In genomic region chr5:32312194-32312681, GRCh38 we compare ENCODE assay signal across 8 cellular contexts. TPM values are rescaled to one million over a fixed set of nuclear protein-coding genes. Genes with fewer than 3 reads are reported as not detected.
DNase-seq lines count a peak whose midpoint lies in the region; ATAC-seq, FAIRE-seq and TF ChIP-seq lines count a peak whose summit lies in the region.

No MANE protein-coding gene starts in this region.

- peaks cover 48% of the 10 kb centered on the region for H3K79me2 ChIP-seq in SK-N-SH (ENCODE audit: insufficient read depth)
- H3K79me2 ChIP-seq in astrocyte (ENCODE audit: insufficient read depth, low read length): peaks cover 52% of the 10 kb centered on the region

- CTCF ChIA-PET in Calu3 (lab: Charles Lee): interaction anchor here (0.6 to 1.0 kb wide), 3 partner anchors 9 to 64 kb away, joined by 3 read pairs; no protein-coding TSS in a partner anchor
- CTCF ChIA-PET in SK-N-SH (lab: Yijun Ruan, JAX): no interaction called here

- H3K9ac ChIP-seq in SK-N-SH (peak overlapping the region; percentile 76), astrocyte (ENCODE audit: low read length) (peak overlapping the region; percentile 90)

- peak; percentile 63 for DNase-seq in Calu3
- peak; percentile 57 for DNase-seq in HT1080 (ENCODE audit: low read depth)
- DNase-seq in SK-N-SH: peak; percentile 71
- DNase-seq in astrocyte (ENCODE audit: low read depth): peak; percentile 59
- peak; percentile 73 for DNase-seq in hepatic stellate cell (ENCODE audit: low spot score)
- DNase-seq in retinal pigment epithelial cell (ENCODE audit: low read depth): no peak
- no peak for DNase-seq in cerebellar nuclear complex (lab: John Stamatoyannopoulos, UW)

- H3K27me3 Mint-ChIP-seq in Calu3 (ENCODE audit: unreplicated experiment) (no peaks in the 10 kb centered on the region), astrocyte (ENCODE audit: low read depth, unreplicated experiment) (no peaks in the 10 kb centered on the region)

- H3K36me3 ChIP-seq in SK-N-SH (replicated peaks in 1 of 2; ENCODE audit: control insufficient read depth in 1 of 2, insufficient read depth in 2 of 2, low read length in 1 of 2) (no peaks in the 10 kb centered on the region), astrocyte (ENCODE audit: insufficient read depth, low read length) (no peaks in the 10 kb centered on the region)

- peaks cover 9% of the 10 kb centered on the region in 2 experiments; a peak in 3 of 4 replicates for H3K4me1 ChIP-seq in SK-N-SH (ENCODE audit: control insufficient read depth in 1 of 2, insufficient read depth in 2 of 2, low read depth in 1 of 2, low read length in 1 of 2)
- H3K4me1 ChIP-seq in astrocyte (ENCODE audit: insufficient read depth, low read length): peaks cover 10% of the 10 kb centered on the region

- no peaks in the 10 kb centered on the region; the same call in 1 of the 2 replicates for H4K20me1 ChIP-seq in SK-N-SH (ENCODE audit: insufficient read depth)
- peaks cover 31% of the 10 kb centered on the region for H4K20me1 ChIP-seq in astrocyte (ENCODE audit: insufficient read depth, low read length)

- H3K9me3 Mint-ChIP-seq in Calu3 (ENCODE audit: low read depth, unreplicated experiment): no peaks in the 10 kb centered on the region
- no peaks in the 10 kb centered on the region for H3K9me3 Mint-ChIP-seq in astrocyte (ENCODE audit: unreplicated experiment)

- H3K9me2 ChIP-seq in SK-N-SH: no peaks in the 10 kb centered on the region

- H3K9me3 ChIP-seq in SK-N-SH: no peaks in the 10 kb centered on the region
- no peaks in the 10 kb centered on the region for H3K9me3 ChIP-seq in astrocyte (ENCODE audit: insufficient read depth, low read depth, low read length)

- H3K4me3 ChIP-seq in SK-N-SH (ENCODE audit: low read depth in 2 of 2, low read length in 1 of 2) (peak overlapping the region; percentile 72 to 79), astrocyte (ENCODE audit: insufficient read depth, low read depth, low read length) (peak overlapping the region; percentile 71), retinal pigment epithelial cell (ENCODE audit: low read length) (peak overlapping the region; percentile 79)

- peak; percentile 22 for ATAC-seq in GM21381 (IDR thresholded peaks at IDR 0.05; ENCODE audit: unreplicated experiment)

- no TSS peak for BruUV-seq in Calu3 (replicated peaks; lab: Mats Ljungman, UMichigan)

- TF ChIP-seq CTCF in Calu3 (IDR thresholded peaks at IDR 0.05; ENCODE audit: unreplicated experiment) (no peak), SK-N-SH (IDR thresholded peaks at IDR 0.05) (no peak), astrocyte (IDR thresholded peaks at IDR 0.05; ENCODE audit: insufficient read depth, low read depth, low read length) (no peak), retinal pigment epithelial cell (conservative IDR thresholded peaks at IDR 0.05; ENCODE audit: low read depth, low read length) (no peak)

- H3K4me3 Mint-ChIP-seq in Calu3 (ENCODE audit: low read depth, unreplicated experiment): peak overlapping the region; percentile 85
- peak overlapping the region; percentile 90 for H3K4me3 Mint-ChIP-seq in astrocyte (ENCODE audit: unreplicated experiment)

- intact Hi-C loops in Calu3 (cut with micrococcal nuclease; ENCODE audit: unreplicated experiment): no loop called here

- WGBS in SK-N-SH (ENCODE audit: low lambda C conversion rate): 4% methylated on average over 11 of the region's 46 CpGs

- no peak for TF ChIP-seq RAD21 in SK-N-SH (IDR thresholded peaks at IDR 0.05; ENCODE audit: low read length)

- H3K27ac Mint-ChIP-seq in Calu3 (ENCODE audit: unreplicated experiment) (peak overlapping the region; percentile 92), astrocyte (ENCODE audit: unreplicated experiment) (peak overlapping the region; percentile 56)

- peak overlapping the region; percentile 70 to 82 for H3K27ac ChIP-seq in SK-N-SH (ENCODE audit: low read depth in 2 of 2, low read length in 1 of 2)
- H3K27ac ChIP-seq in astrocyte (ENCODE audit: low read depth, low read length): peak overlapping the region; percentile 73

- no peak for TF ChIP-seq EP300 in SK-N-SH (IDR thresholded peaks at IDR 0.05; ENCODE audit: borderline replicate concordance in 1 of 2, low read depth in 1 of 2, low read length in 1 of 2)

- H3K27me3 ChIP-seq in SK-N-SH (ENCODE audit: insufficient read depth) (no peaks in the 10 kb centered on the region), astrocyte (ENCODE audit: insufficient read depth, low read length) (no peaks in the 10 kb centered on the region)

- H3K4me2 ChIP-seq in SK-N-SH (peak overlapping the region; percentile 88), astrocyte (ENCODE audit: low read length) (peak overlapping the region; percentile 94)

- peaks cover 9% of the 10 kb centered on the region for H3F3A ChIP-seq in SK-N-SH (replicated peaks; ENCODE audit: insufficient read depth)

- POLR2A ChIA-PET in SK-N-SH (lab: Yijun Ruan, JAX): no interaction called here

- H3K4me1 Mint-ChIP-seq in Calu3 (ENCODE audit: low read depth, unreplicated experiment) (peaks cover 46% of the 10 kb centered on the region), astrocyte (ENCODE audit: low read depth, unreplicated experiment) (peaks cover 2% of the 10 kb centered on the region)

- peak overlapping the region; percentile 83; the same call in 1 of the 2 replicates for H2AFZ ChIP-seq in SK-N-SH (ENCODE audit: low read depth)
- H2AFZ ChIP-seq in astrocyte (ENCODE audit: low read depth, low read length): peak overlapping the region; percentile 76

- FAIRE-seq in astrocyte (lab: Jason Lieb, UNC): no peak

- H3K36me3 Mint-ChIP-seq in Calu3 (ENCODE audit: insufficient read depth, unreplicated experiment) (peaks cover 49% of the 10 kb centered on the region), astrocyte (ENCODE audit: low read depth, unreplicated experiment) (no peaks in the 10 kb centered on the region)

TF ChIP-seq in SK-N-SH, 30 proteins besides CTCF, POLR2A, EP300 and RAD21:
- TF ChIP-seq, protein P1, sequence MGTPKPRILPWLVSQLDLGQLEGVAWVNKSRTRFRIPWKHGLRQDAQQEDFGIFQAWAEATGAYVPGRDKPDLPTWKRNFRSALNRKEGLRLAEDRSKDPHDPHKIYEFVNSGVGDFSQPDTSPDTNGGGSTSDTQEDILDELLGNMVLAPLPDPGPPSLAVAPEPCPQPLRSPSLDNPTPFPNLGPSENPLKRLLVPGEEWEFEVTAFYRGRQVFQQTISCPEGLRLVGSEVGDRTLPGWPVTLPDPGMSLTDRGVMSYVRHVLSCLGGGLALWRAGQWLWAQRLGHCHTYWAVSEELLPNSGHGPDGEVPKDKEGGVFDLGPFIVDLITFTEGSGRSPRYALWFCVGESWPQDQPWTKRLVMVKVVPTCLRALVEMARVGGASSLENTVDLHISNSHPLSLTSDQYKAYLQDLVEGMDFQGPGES (IDR thresholded peaks at IDR 0.05; ENCODE audit: low read depth, low read length): no peak
- TF ChIP-seq FOXM1 (IDR thresholded peaks at IDR 0.05; ENCODE audit: low read depth) (no peak), NFIC (IDR thresholded peaks at IDR 0.05; ENCODE audit: borderline replicate concordance) (no peak), FOXJ3 (CRISPR knock-in tag; IDR thresholded peaks at IDR 0.05) (no peak), MAX (IDR thresholded peaks at IDR 0.05; ENCODE audit: low read depth) (no peak), YY1 (IDR thresholded peaks at IDR 0.05; ENCODE audit: low read depth) (no peak), FOSL2 (IDR thresholded peaks at IDR 0.05; ENCODE audit: borderline replicate concordance, low read depth) (no peak), MXI1 (IDR thresholded peaks at IDR 0.05; ENCODE audit: low read depth, low read length) (no peak), RCOR1 (IDR thresholded peaks at IDR 0.05; ENCODE audit: low read length) (no peak), TCF12 (IDR thresholded peaks at IDR 0.05) (no peak), GATA2 (CRISPR knock-in tag; IDR thresholded peaks at IDR 0.05) (no peak)

RNA-seq across cellular contexts. Expression of gene MTMR12, which starts 0.5 kb away (rescaled TPM):
- total RNA-seq in Calu3 (2022): 32.9 and 42.7 TPM in 2 replicates
- total RNA-seq in HT1080 (2014; rRNA removed; shearing (Covaris generic)): 15.7 and 16.0 TPM in 2 replicates
- polyA plus RNA-seq in HT1080 (2015; cell fraction: cytosol; rRNA removed): 23.0 and 25.3 TPM in 2 replicates
- polyA plus RNA-seq in HT1080 (2015; cell fraction: nucleus; rRNA removed): 19.7 and 20.5 TPM in 2 replicates
- 10.9 and 13.2 TPM in 2 replicates for polyA plus RNA-seq in SK-N-SH (2012; rRNA removed)
- 12.3 and 12.6 TPM in 2 replicates for polyA plus RNA-seq in SK-N-SH (2012; cell fraction: cytosol; rRNA removed)
- 7.8 and 11.3 TPM in 2 replicates for polyA plus RNA-seq in SK-N-SH (2012; cell fraction: nucleus; rRNA removed)
- 19.0 and 23.1 TPM in 2 replicates for total RNA-seq in astrocyte

Comparison
In these comparisons a context has a peak if more than half of its experiments do, and no peak if none do; other contexts are left out.
1. DNase-seq: peak in Calu3 (single experiment), HT1080 (single experiment), SK-N-SH (single experiment), astrocyte (single experiment) and hepatic stellate cell (single experiment); none in retinal pigment epithelial cell (single experiment) and cerebellar nuclear complex (0 of 2).
2. Peak in every context shown above with its lines, with median percentiles within 50 percentile points of each other: H3K4me3 ChIP-seq.